In the genomic region with DNA sequence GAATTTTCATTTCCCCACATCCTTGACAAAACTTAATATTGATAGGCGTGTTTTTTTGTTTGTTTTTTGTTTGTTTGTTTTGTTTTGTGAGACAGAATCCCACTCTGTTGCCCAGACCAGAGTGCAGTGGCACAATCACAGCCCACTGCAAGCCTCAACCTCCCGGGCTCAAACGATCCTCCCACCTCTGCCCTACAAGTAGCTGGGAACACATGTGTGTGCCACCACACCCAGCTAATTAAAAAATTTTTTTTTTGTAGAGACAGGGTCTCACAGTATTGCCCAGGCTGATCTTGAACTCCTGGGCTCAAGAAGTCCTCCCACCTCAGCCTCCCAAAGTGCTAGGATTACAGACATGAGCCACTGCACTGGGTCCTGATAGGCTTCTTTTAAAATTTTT, we compare ENCODE assay signal across 22 cellular contexts. TPM values are rescaled to one million over a fixed set of nuclear protein-coding genes. Genes with fewer than 3 reads are reported as not detected.
DNase-seq lines count a peak whose midpoint lies in the region; ATAC-seq, FAIRE-seq and TF ChIP-seq lines count a peak whose summit lies in the region.
"Had no signal": no experiment of that assay in that cellular context is flagged by ENCODE, and none has a peak within 500 bp of the region (broad histone marks: within the 10 kb centered on the region; RNA-seq: fewer than 3 reads in every experiment).

No MANE protein-coding gene starts in this region.

- H3K27ac ChIP-seq in HEK293 (ENCODE audit: extremely low read depth, low read depth, low read length) = no peak overlapping the region
- H3K27ac ChIP-seq in Karpas-422 (ENCODE audit: low read length) = no peak overlapping the region
- H3K27ac ChIP-seq in K562 (ENCODE audit: extremely low read depth, low read depth, low read length) = no peak overlapping the region
- H3K27ac ChIP-seq: BLaER1 had no signal

- in situ Hi-C loops in K562 (cut with MboI) = no loop called here

- H2AFZ ChIP-seq in Karpas-422 (ENCODE audit: low read length) (no peak overlapping the region), K562 (ENCODE audit: low read depth, low read length) (no peak overlapping the region)

- no peaks in the 10 kb centered on the region for H3K9me3 ChIP-seq in HEK293 (ENCODE audit: control insufficient read depth, insufficient read depth, low read depth, low read length)
- no peaks in the 10 kb centered on the region for H3K9me3 ChIP-seq in Karpas-422 (ENCODE audit: low read length)
- no peaks in the 10 kb centered on the region for H3K9me3 ChIP-seq in adipocyte (ENCODE audit: control insufficient read depth, low read length)
- no peaks in the 10 kb centered on the region; the same call in 1 of the 2 replicates for H3K9me3 ChIP-seq in K562 (replicated peaks; ENCODE audit: control insufficient read depth, insufficient read depth, low read depth, low read length)
- H3K9me3 ChIP-seq: BE2C, BLaER1 had no signal

- POLR2A ChIA-PET in HEK293 (lab: Yijun Ruan, JAX) (no interaction called here), K562 (lab: Yijun Ruan, JAX) (interaction anchor here (1.4 kb wide), 1 partner anchor 12 kb away, joined by 4 read pairs; no protein-coding TSS in a partner anchor)

- DNase-seq in Karpas-422 (peak; percentile 14), adipocyte (ENCODE audit: low read depth) (no peak), K562 (ENCODE audit: extremely low read depth in 1 of 4, low spot score in 3 of 4) (no peak), glutamatergic neuron (no peak)
- DNase-seq: 8988T; ACHN; BE2C; C1 segment of cervical spinal cord; CD4-positive, alpha-beta memory T cell; CD4-positive, CD25-positive, alpha-beta regulatory T cell; CD8-positive, alpha-beta memory T cell; COR-L47; DMS79 treated with DMSO at 0.1 percent for 48 hours; GF-D8 had no signal

- no peak for TF ChIP-seq RAD21 in K562 (CRISPR knock-in tag; conservative IDR thresholded peaks at IDR 0.05 in 1 of 2, IDR thresholded peaks at IDR 0.05 in 1 of 2)

- BruUV-seq in K562 (replicated peaks; lab: Mats Ljungman, UMichigan) = no TSS peak

- intact Hi-C loops in K562 (cut with micrococcal nuclease) = no loop called here

- CTCF ChIA-PET in HEK293 (lab: Yijun Ruan, JAX) (interaction anchor here (0.6 to 0.9 kb wide), 3 partner anchors 31 to 758 kb away, joined by 3 to 4 read pairs (median 3); no protein-coding TSS in a partner anchor), K562 (lab: Yijun Ruan, JAX; ENCODE audit: low intra/inter-chr PET ratio) (no interaction called here)

- no peaks in the 10 kb centered on the region for H3K9me3 Mint-ChIP-seq in glutamatergic neuron (ENCODE audit: unreplicated experiment)
- H3K9me3 Mint-ChIP-seq: CD4-positive, alpha-beta memory T cell; CD4-positive, CD25-positive, alpha-beta regulatory T cell; CD8-positive, alpha-beta memory T cell had no signal

- no peaks in the 10 kb centered on the region for H3K4me1 Mint-ChIP-seq in glutamatergic neuron (ENCODE audit: low read depth, unreplicated experiment)
- H3K4me1 Mint-ChIP-seq: CD14-positive monocyte; CD4-positive, alpha-beta memory T cell; CD8-positive, alpha-beta memory T cell had no signal

- H3K36me3 Mint-ChIP-seq in glutamatergic neuron (ENCODE audit: unreplicated experiment) = no peaks in the 10 kb centered on the region
- H3K36me3 Mint-ChIP-seq: CD4-positive, alpha-beta memory T cell; CD4-positive, CD25-positive, alpha-beta regulatory T cell had no signal

- no peaks in the 10 kb centered on the region for H3K27me3 Mint-ChIP-seq in glutamatergic neuron (ENCODE audit: unreplicated experiment)
- H3K27me3 Mint-ChIP-seq: CD4-positive, alpha-beta memory T cell; CD4-positive, CD25-positive, alpha-beta regulatory T cell; CD8-positive, alpha-beta memory T cell had no signal

- no peak for TF ChIP-seq POLR2A in K562 (conservative IDR thresholded peaks at IDR 0.05)

- TF ChIP-seq EP300 in K562 (IDR thresholded peaks at IDR 0.05; ENCODE audit: low read length) = no peak

- H3K4me3 ChIP-seq in HEK293 (ENCODE audit: low read depth, low read length) (no peak overlapping the region), Karpas-422 (ENCODE audit: low read length) (no peak overlapping the region), adipocyte (ENCODE audit: low read length) (peak overlapping the region; percentile 11), K562 (no peak overlapping the region)
- H3K4me3 ChIP-seq: BLaER1 had no signal

- H3K4me1 ChIP-seq in HEK293 (ENCODE audit: control insufficient read depth, insufficient read depth, low read length) (no peaks in the 10 kb centered on the region), Karpas-422 (ENCODE audit: low read length) (peaks cover 22% of the 10 kb centered on the region), adipocyte (ENCODE audit: control insufficient read depth, insufficient read depth, low read length) (peaks cover 13% of the 10 kb centered on the region), K562 (replicated peaks in 1 of 2; ENCODE audit: control insufficient read depth in 2 of 2, insufficient read depth in 2 of 2, low read length in 2 of 2) (peaks cover 4 to 9% of the 10 kb centered on the region in 2 experiments)
- H3K4me1 ChIP-seq: BE2C, BLaER1 had no signal

- H3K4me2 ChIP-seq in Karpas-422 (ENCODE audit: low read depth, low read length, poor library complexity, severe bottlenecking) (no peak overlapping the region), K562 (ENCODE audit: insufficient read depth, low read length) (no peak overlapping the region)
- H3K4me2 ChIP-seq: BLaER1 had no signal

- H3K9me2 ChIP-seq in Karpas-422 (replicated peaks; ENCODE audit: insufficient read depth, low read length) = no peaks in the 10 kb centered on the region

- H3K36me3 ChIP-seq in HEK293 (ENCODE audit: control insufficient read depth in 2 of 2, insufficient read depth in 1 of 2, low read length in 2 of 2) = peaks cover 4 to 17% of the 10 kb centered on the region in 2 experiments; a peak in 2 of 3 replicates
- no peaks in the 10 kb centered on the region for H3K36me3 ChIP-seq in Karpas-422 (ENCODE audit: insufficient read depth, low read length)
- no peaks in the 10 kb centered on the region for H3K36me3 ChIP-seq in adipocyte (ENCODE audit: control insufficient read depth, insufficient read depth, low read length, severe bottlenecking)
- peaks cover 49% of the 10 kb centered on the region; the same call in 2 of the 3 replicates for H3K36me3 ChIP-seq in K562 (ENCODE audit: control insufficient read depth, insufficient read depth, low read length)
- H3K36me3 ChIP-seq: BE2C had no signal

- H4K20me1 ChIP-seq in Karpas-422 (ENCODE audit: insufficient read depth, low read depth, low read length) (no peaks in the 10 kb centered on the region), K562 (replicated peaks; ENCODE audit: control insufficient read depth, insufficient read depth, low read length) (no peaks in the 10 kb centered on the region)
- H4K20me1 ChIP-seq: BLaER1 had no signal

- H3K79me2 ChIP-seq in Karpas-422 (ENCODE audit: low read length) = peaks cover 37% of the 10 kb centered on the region
- H3K79me2 ChIP-seq in K562 (ENCODE audit: control insufficient read depth, insufficient read depth, low read length) = peaks cover 86% of the 10 kb centered on the region

- WGBS in K562 (ENCODE audit: insufficient coverage, low coverage, missing lambda C conversion rate) = 59% methylated on average over 3 of the region's 3 CpGs

- FAIRE-seq in K562 (lab: Jason Lieb, UNC) = no peak
- FAIRE-seq: GM12892, GM18507, GM19239 had no signal

- no peaks in the 10 kb centered on the region for H3K9me1 ChIP-seq in K562 (ENCODE audit: control insufficient read depth, insufficient read depth, low read length)

- ATAC-seq in K562 (peak; percentile 15; the same call in 2 of the 3 replicates), GM18861 (IDR thresholded peaks at IDR 0.05; ENCODE audit: unreplicated experiment) (no peak), HG02763 (IDR thresholded peaks at IDR 0.05; ENCODE audit: unreplicated experiment) (no peak)

- H3K27me3 ChIP-seq in Karpas-422 (ENCODE audit: low read length) (no peaks in the 10 kb centered on the region), adipocyte (replicated peaks; ENCODE audit: control insufficient read depth, insufficient read depth, low read length) (no peaks in the 10 kb centered on the region), K562 (ENCODE audit: control insufficient read depth in 2 of 2, insufficient read depth in 2 of 2, low read length in 2 of 2) (no peaks in the 10 kb centered on the region)
- H3K27me3 ChIP-seq: BE2C, BLaER1 had no signal

- no peak overlapping the region for H3K27ac Mint-ChIP-seq in glutamatergic neuron (ENCODE audit: unreplicated experiment)
- H3K27ac Mint-ChIP-seq: CD14-positive monocyte; CD4-positive, alpha-beta memory T cell; CD4-positive, CD25-positive, alpha-beta regulatory T cell had no signal

- TF ChIP-seq CTCF in HEK293 (tag by site-specific recombination; IDR thresholded peaks at IDR 0.05) (no peak), K562 (IDR thresholded peaks at IDR 0.05 in 2 of 3, conservative IDR thresholded peaks at IDR 0.05 in 1 of 3; ENCODE audit: insufficient read depth in 2 of 3, low read depth in 1 of 3, low read length in 3 of 3) (no peak), glutamatergic neuron (IDR thresholded peaks at IDR 0.05; ENCODE audit: partially characterized antibody, unreplicated experiment) (no peak)

- H3K4me3 Mint-ChIP-seq in glutamatergic neuron (ENCODE audit: unreplicated experiment) = no peak overlapping the region
- H3K4me3 Mint-ChIP-seq: CD14-positive monocyte; CD4-positive, alpha-beta memory T cell; CD4-positive, CD25-positive, alpha-beta regulatory T cell; CD8-positive, alpha-beta memory T cell had no signal

- H3K9ac ChIP-seq in Karpas-422 (ENCODE audit: low read length) = no peak overlapping the region
- H3K9ac ChIP-seq in adipocyte (ENCODE audit: low read length) = no peak overlapping the region
- H3K9ac ChIP-seq in K562 (ENCODE audit: insufficient read depth in 1 of 2, low read depth in 2 of 2, low read length in 2 of 2) = peak overlapping the region in 1 of 2 experiments; percentile 69; a peak in 1 of 4 replicates
- H3K9ac ChIP-seq: BLaER1 had no signal

RNA-seq across cellular contexts. Expression of a gene that starts 9.2 kb away (rescaled TPM):
- 16.6 and 28.2 TPM in 2 replicates for total RNA-seq in Karpas-422 (2014; rRNA removed; shearing (Covaris generic); ENCODE audit: low replicate concordance)
- total RNA-seq in K562 (2011; cell fraction: chromatin; rRNA removed; ENCODE audit: low replicate concordance) = 19.9 and 82.4 TPM in 2 replicates
- 9.7 and 18.8 TPM in 2 replicates for total RNA-seq in K562 (2011; cell fraction: nucleolus; rRNA removed)
- total RNA-seq in K562 (2011; cell fraction: nucleoplasm; rRNA removed) = 27.3 and 41.5 TPM in 2 replicates
- total RNA-seq in K562 (2014; rRNA removed) (51.0 and 58.0 TPM in 2 replicates), K562 (2014; rRNA removed; fragmentation: Illumina TruSeq; extraction: Trizol) (80.0 and 85.7 TPM in 2 replicates), K562 (2015; rRNA removed; fragmentation: Illumina TruSeq; extraction: Trizol) (70.6 and 79.7 TPM in 2 replicates), K562 (2021) (41.8 and 42.4 TPM in 2 replicates), glutamatergic neuron (ENCODE audit: unreplicated experiment) (22.7 TPM)
- polyA plus RNA-seq in K562 (2011; rRNA removed) (49.9 and 60.7 TPM in 2 replicates), K562 (2014; fragmentation: Illumina TruSeq; extraction: Trizol) (52.1 and 61.8 TPM in 2 replicates), K562 (2014; fragmentation: Nextera tagmentation; extraction: Ambion mirVana) (10 to 100 TPM; 70.0 to 88.6 TPM), K562 (2014; rRNA removed) (39.4 and 49.7 TPM in 2 replicates)
- polyA plus RNA-seq in K562 (2011; cell fraction: cytosol; rRNA removed) = 23.2 and 23.8 TPM in 2 replicates
- 24.9 and 33.2 TPM in 2 replicates for polyA plus RNA-seq in K562 (2011; cell fraction: nucleus; rRNA removed)
- polyA plus RNA-seq in K562 (2012) = 29.7 and 29.9 TPM in 2 replicates
- polyA minus RNA-seq in K562 (2011; rRNA and poly(A)+ RNA removed) = 70.2 and 71.2 TPM in 2 replicates
- polyA minus RNA-seq in K562 (2011; cell fraction: cytosol; rRNA and poly(A)+ RNA removed) = 21.7 and 24.7 TPM in 2 replicates
- polyA minus RNA-seq in K562 (2011; cell fraction: nucleus; rRNA and poly(A)+ RNA removed) = 22.1 and 47.1 TPM in 2 replicates

RNA-seq across cellular contexts. Expression of a gene that starts 9.9 kb away (rescaled TPM):
- 1.3 and 1.9 TPM in 2 replicates for total RNA-seq in Karpas-422 (2014; rRNA removed; shearing (Covaris generic); ENCODE audit: low replicate concordance)
- 8.5 and 25.3 TPM in 2 replicates for total RNA-seq in K562 (2011; cell fraction: chromatin; rRNA removed; ENCODE audit: low replicate concordance)
- total RNA-seq in K562 (2011; cell fraction: nucleolus; rRNA removed) = 4.8 and 6.3 TPM in 2 replicates
- total RNA-seq in K562 (2011; cell fraction: nucleoplasm; rRNA removed) = 9.5 and 18.4 TPM in 2 replicates
- total RNA-seq in K562 (2014; rRNA removed) (6.4 and 6.8 TPM in 2 replicates), K562 (2014; rRNA removed; fragmentation: Illumina TruSeq; extraction: Trizol) (9.4 and 9.8 TPM in 2 replicates), K562 (2015; rRNA removed; fragmentation: Illumina TruSeq; extraction: Trizol) (9.7 and 11.2 TPM in 2 replicates), K562 (2021) (6.6 and 7.4 TPM in 2 replicates), glutamatergic neuron (ENCODE audit: unreplicated experiment) (27.1 TPM)
- polyA plus RNA-seq in K562 (2011; rRNA removed) (13.0 and 13.3 TPM in 2 replicates), K562 (2014; fragmentation: Illumina TruSeq; extraction: Trizol) (8.5 and 8.9 TPM in 2 replicates), K562 (2014; fragmentation: Nextera tagmentation; extraction: Ambion mirVana) (1 to 10 TPM; 3.1 to 3.8 TPM), K562 (2014; rRNA removed) (6.1 and 6.3 TPM in 2 replicates)
- polyA plus RNA-seq in K562 (2011; cell fraction: cytosol; rRNA removed) = 2.5 and 5.3 TPM in 2 replicates
- 5.8 and 10.1 TPM in 2 replicates for polyA plus RNA-seq in K562 (2011; cell fraction: nucleus; rRNA removed)
- 7.7 and 8.8 TPM in 2 replicates for polyA plus RNA-seq in K562 (2012)
- 14.6 and 19.8 TPM in 2 replicates for polyA minus RNA-seq in K562 (2011; rRNA and poly(A)+ RNA removed)
- 3.3 and 4.3 TPM in 2 replicates for polyA minus RNA-seq in K562 (2011; cell fraction: cytosol; rRNA and poly(A)+ RNA removed)
- polyA minus RNA-seq in K562 (2011; cell fraction: nucleus; rRNA and poly(A)+ RNA removed) = 7.8 and 17.0 TPM in 2 replicates
